ENCODE assay signal across 11 cellular contexts in the genomic region with DNA sequence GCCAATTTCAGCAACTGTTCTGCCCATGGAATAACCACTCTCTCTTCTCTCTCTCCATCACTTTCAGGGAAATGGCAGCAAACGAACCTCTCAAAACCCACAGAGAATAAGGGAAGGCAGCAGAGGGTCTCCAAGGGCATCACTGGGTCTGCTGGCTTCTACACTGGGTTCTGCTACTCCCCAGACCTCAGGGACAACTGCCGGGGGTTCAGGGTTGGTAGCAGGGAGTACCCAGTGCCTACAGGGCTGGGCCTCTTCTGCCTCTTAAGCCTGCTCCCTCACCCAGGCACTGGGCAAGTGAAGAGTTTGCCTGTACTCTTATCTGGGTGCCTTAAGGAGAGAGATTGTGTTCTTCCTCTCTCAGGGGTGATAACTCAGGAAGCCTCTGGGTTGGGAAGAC. TPM values are rescaled to one million over a fixed set of nuclear protein-coding genes. Genes with fewer than 3 reads are reported as not detected.
A peak's percentile ranks its signal among the peaks of the same experiment; 100 is the strongest.
DNase-seq lines count a peak whose midpoint lies in the region; ATAC-seq and TF ChIP-seq lines count a peak whose summit lies in the region.
"Had no signal": no experiment of that assay in that cellular context is flagged by ENCODE, and none has a peak within 500 bp of the region (broad histone marks: within the 10 kb centered on the region; RNA-seq: fewer than 3 reads in every experiment).

No MANE protein-coding gene starts in this region.

- DNase-seq in CD8-positive, alpha-beta memory T cell = no peak
- DNase-seq in activated naive CD8-positive, alpha-beta T cell treated with anti-CD3 and anti-CD28 coated beads for 36 hours = no peak
- no peak for DNase-seq in naive thymus-derived CD4-positive, alpha-beta T cell
- no peak for DNase-seq in anterior cingulate cortex (lab: John Stamatoyannopoulos, UW)
- no peak for DNase-seq in T-helper 9 cell
- no peak for DNase-seq in NK-92 (lab: John Stamatoyannopoulos, UW; ENCODE audit: unreplicated experiment)
- no peak for DNase-seq in testis
- DNase-seq: NCI-H2081 treated with DMSO at 0.1 percent for 48 hours; stimulated activated CD4-positive, alpha-beta T cell treated with anti-CD3 and anti-CD28 coated beads, Interleukin-2, amount 100 ng/mL, for 24 hours had no signal

- 90 to 94% methylated on average over 2 of the region's 2 CpGs for WGBS in testis, 2 donors

- TF ChIP-seq CTCF in testis (IDR thresholded peaks at IDR 0.05) = no peak

- intact Hi-C loops in naive thymus-derived CD4-positive, alpha-beta T cell (cut with micrococcal nuclease) = loop anchor here (1.0 to 10.0 kb wide), 4 partner anchors 35 to 1632 kb away; a partner anchor contains a TSS
- intact Hi-C loops in testis (cut with DNase I; ENCODE audit: low total_unique reads) = no loop called here

- no peak for ATAC-seq in naive thymus-derived CD4-positive, alpha-beta T cell

- H3K4me1 ChIP-seq in BLaER1 (peaks cover 77% of the 10 kb centered on the region), testis (peaks cover 22% of the 10 kb centered on the region)
- peaks cover 63% of the 10 kb centered on the region for H3K4me1 ChIP-seq in CD8-positive, alpha-beta memory T cell (ENCODE audit: insufficient read depth, low read length)
- H3K4me1 ChIP-seq in naive thymus-derived CD4-positive, alpha-beta T cell (ENCODE audit: control insufficient read depth in 2 of 2, insufficient read depth in 2 of 2, low read length in 2 of 2) = peaks cover 57 to 60% of the 10 kb centered on the region in 2 donors

- peak overlapping the region; percentile 100 for H3K27ac ChIP-seq in BLaER1
- H3K27ac ChIP-seq in CD8-positive, alpha-beta memory T cell (ENCODE audit: low read depth, low read length) = peak overlapping the region; percentile 92
- H3K27ac ChIP-seq in naive thymus-derived CD4-positive, alpha-beta T cell (ENCODE audit: low read depth, low read length) = peak overlapping the region; percentile 81
- no peak overlapping the region for H3K27ac ChIP-seq in testis
- H3K27ac ChIP-seq: prostate gland had no signal

- peaks cover 66 to 79% (median 68%) of the 10 kb centered on the region in 3 donors for H3K4me1 Mint-ChIP-seq in CD8-positive, alpha-beta memory T cell
- H3K4me1 Mint-ChIP-seq in activated naive CD8-positive, alpha-beta T cell treated with anti-CD3 and anti-CD28 coated beads for 36 hours = peaks cover 59% of the 10 kb centered on the region
- peaks cover 49 to 79% (median 73%) of the 10 kb centered on the region in 7 donors for H3K4me1 Mint-ChIP-seq in naive thymus-derived CD4-positive, alpha-beta T cell

- no peak for TF ChIP-seq POLR2A in testis (IDR thresholded peaks at IDR 0.05)

- peaks cover 19% of the 10 kb centered on the region for H4K20me1 ChIP-seq in BLaER1

- H3K27ac Mint-ChIP-seq in CD8-positive, alpha-beta memory T cell = peak overlapping the region; percentile 54 to 97 (median 94)
- H3K27ac Mint-ChIP-seq in activated naive CD8-positive, alpha-beta T cell treated with anti-CD3 and anti-CD28 coated beads for 36 hours = peak overlapping the region; percentile 97
- H3K27ac Mint-ChIP-seq in naive thymus-derived CD4-positive, alpha-beta T cell = peak overlapping the region in 8 of 9 donors; percentile 36 to 98 (median 94)

- POLR2A ChIA-PET in CD8-positive, alpha-beta memory T cell (lab: Charles Lee) = interaction anchor here (3.4 kb wide), 1 partner anchor 15 kb away, joined by 24 read pairs; a partner anchor contains a TSS
- POLR2A ChIA-PET in naive thymus-derived CD4-positive, alpha-beta T cell (lab: Charles Lee) = interaction anchor here (1.2 to 3.4 kb wide), 2 partner anchors 11 to 75 kb away, joined by 4 to 42 read pairs; a partner anchor contains a TSS

- H3K9ac ChIP-seq in BLaER1 = no peak overlapping the region; the same call in 1 of the 2 replicates

- CTCF ChIA-PET in CD8-positive, alpha-beta memory T cell (lab: Charles Lee) = interaction anchor here (2.5 to 3.4 kb wide), 3 partner anchors 15 to 75 kb away, joined by 10 to 33 read pairs (median 11); a partner anchor contains a TSS
- CTCF ChIA-PET in naive thymus-derived CD4-positive, alpha-beta T cell (lab: Charles Lee) = interaction anchor here (3.3 kb wide), 1 partner anchor 31 kb away, joined by 23 read pairs; no protein-coding TSS in a partner anchor

- H3K4me3 ChIP-seq in BLaER1 (no peak overlapping the region), testis (no peak overlapping the region)
- no peak overlapping the region for H3K4me3 ChIP-seq in CD8-positive, alpha-beta memory T cell (ENCODE audit: low read length)
- no peak overlapping the region for H3K4me3 ChIP-seq in naive thymus-derived CD4-positive, alpha-beta T cell (ENCODE audit: low read length)
- H3K4me3 ChIP-seq: prostate gland had no signal

- H3K27me3 ChIP-seq in BLaER1 (no peaks in the 10 kb centered on the region), testis (no peaks in the 10 kb centered on the region)
- H3K27me3 ChIP-seq in CD8-positive, alpha-beta memory T cell (ENCODE audit: insufficient read depth, low read length, poor library complexity, severe bottlenecking) = no peaks in the 10 kb centered on the region
- no peaks in the 10 kb centered on the region for H3K27me3 ChIP-seq in naive thymus-derived CD4-positive, alpha-beta T cell (ENCODE audit: control insufficient read depth in 2 of 2, insufficient read depth in 2 of 2, low read length in 2 of 2)

- H3K36me3 ChIP-seq in BLaER1 (peaks cover 15% of the 10 kb centered on the region), testis (ENCODE audit: low read depth, missing control alignments) (no peaks in the 10 kb centered on the region)
- H3K36me3 ChIP-seq in CD8-positive, alpha-beta memory T cell (ENCODE audit: insufficient read depth, low read length) = peaks cover 13% of the 10 kb centered on the region
- peaks cover 0 to 15% (median 0%) of the 10 kb centered on the region in 3 experiments for H3K36me3 ChIP-seq in naive thymus-derived CD4-positive, alpha-beta T cell (ENCODE audit: control insufficient read depth in 2 of 3, insufficient read depth in 3 of 3, low read length in 3 of 3)
- H3K36me3 ChIP-seq: prostate gland had no signal

- H3K4me2 ChIP-seq in BLaER1 = peak overlapping the region; percentile 100

- H3K9me3 ChIP-seq in BLaER1 = no peaks in the 10 kb centered on the region
- no peaks in the 10 kb centered on the region for H3K9me3 ChIP-seq in CD8-positive, alpha-beta memory T cell (ENCODE audit: low read length)
- no peaks in the 10 kb centered on the region for H3K9me3 ChIP-seq in naive thymus-derived CD4-positive, alpha-beta T cell (ENCODE audit: control insufficient read depth in 2 of 3, low read length in 3 of 3)
- no peaks in the 10 kb centered on the region for H3K9me3 ChIP-seq in testis
- H3K9me3 ChIP-seq: prostate gland had no signal

- peaks cover 0 to 4% of the 10 kb centered on the region in 2 donors for H3K27me3 Mint-ChIP-seq in CD8-positive, alpha-beta memory T cell
- H3K27me3 Mint-ChIP-seq in activated naive CD8-positive, alpha-beta T cell treated with anti-CD3 and anti-CD28 coated beads for 36 hours = no peaks in the 10 kb centered on the region
- H3K27me3 Mint-ChIP-seq in naive thymus-derived CD4-positive, alpha-beta T cell = peaks cover 0 to 2% (median 0%) of the 10 kb centered on the region in 5 donors

- H3K36me3 Mint-ChIP-seq in CD8-positive, alpha-beta memory T cell = peaks cover 0 to 38% (median 1%) of the 10 kb centered on the region in 3 donors
- peaks cover 43% of the 10 kb centered on the region for H3K36me3 Mint-ChIP-seq in activated naive CD8-positive, alpha-beta T cell treated with anti-CD3 and anti-CD28 coated beads for 36 hours
- H3K36me3 Mint-ChIP-seq in naive thymus-derived CD4-positive, alpha-beta T cell = peaks cover 0 to 48% (median 0%) of the 10 kb centered on the region in 5 donors

- H3K9me3 Mint-ChIP-seq in CD8-positive, alpha-beta memory T cell = no peaks in the 10 kb centered on the region
- H3K9me3 Mint-ChIP-seq in activated naive CD8-positive, alpha-beta T cell treated with anti-CD3 and anti-CD28 coated beads for 36 hours = no peaks in the 10 kb centered on the region
- H3K9me3 Mint-ChIP-seq in naive thymus-derived CD4-positive, alpha-beta T cell = no peaks in the 10 kb centered on the region

- H3K4me3 Mint-ChIP-seq in CD8-positive, alpha-beta memory T cell = peak overlapping the region in 6 of 7 donors; percentile 4 to 79 (median 55)
- H3K4me3 Mint-ChIP-seq in activated naive CD8-positive, alpha-beta T cell treated with anti-CD3 and anti-CD28 coated beads for 36 hours = no peak overlapping the region
- peak overlapping the region in 3 of 10 donors; percentile 28 to 35 (median 33) for H3K4me3 Mint-ChIP-seq in naive thymus-derived CD4-positive, alpha-beta T cell

RNA-seq across cellular contexts. Expression of a gene that starts 2.5 kb away (rescaled TPM):
- 10 to 100 TPM; 21.3 to 23.2 TPM for total RNA-seq in CD8-positive, alpha-beta memory T cell
- polyA plus RNA-seq in CD8-positive, alpha-beta memory T cell = 38.4 TPM
- 10 to 100 TPM; 10.2 to 10.5 TPM for total RNA-seq in activated naive CD8-positive, alpha-beta T cell treated with anti-CD3 and anti-CD28 coated beads for 36 hours
- total RNA-seq in naive thymus-derived CD4-positive, alpha-beta T cell = 10 to 100 TPM; 24.9 to 34.5 (median 28.5) TPM
- polyA plus RNA-seq in naive thymus-derived CD4-positive, alpha-beta T cell = 10 to 100 TPM; 42.2 to 48.3 TPM
- total RNA-seq in testis = 10 to 100 TPM; 31.6 to 36.1 TPM
- 33.6 TPM for polyA plus RNA-seq in testis (ENCODE audit: insufficient read depth, low read depth, low replicate concordance)

RNA-seq across cellular contexts. Expression of a gene that starts 3.0 kb away (rescaled TPM):
- total RNA-seq in CD8-positive, alpha-beta memory T cell = 100 to 1,000 TPM; 478 to 506 TPM
- 678 TPM for polyA plus RNA-seq in CD8-positive, alpha-beta memory T cell
- 100 to 1,000 TPM; 414 to 420 TPM for total RNA-seq in activated naive CD8-positive, alpha-beta T cell treated with anti-CD3 and anti-CD28 coated beads for 36 hours
- 100 to 1,000 TPM; 212 to 411 (median 218) TPM for total RNA-seq in naive thymus-derived CD4-positive, alpha-beta T cell
- polyA plus RNA-seq in naive thymus-derived CD4-positive, alpha-beta T cell = 100 to 1,000 TPM; 439 to 576 TPM
- total RNA-seq in testis = 100 to 1,000 TPM; 207 to 252 TPM
- 331 TPM for polyA plus RNA-seq in testis (ENCODE audit: insufficient read depth, low read depth, low replicate concordance)

RNA-seq across cellular contexts. Expression of a gene that starts 7.5 kb away (rescaled TPM):
- total RNA-seq in CD8-positive, alpha-beta memory T cell = 1 to 10 TPM; 1.3 to 1.6 TPM
- 0.62 TPM for polyA plus RNA-seq in CD8-positive, alpha-beta memory T cell
- total RNA-seq in activated naive CD8-positive, alpha-beta T cell treated with anti-CD3 and anti-CD28 coated beads for 36 hours = 1 to 10 TPM in 1 of 2 experiments, under 1 TPM in 1; 0.42 to 2.0 TPM
- total RNA-seq in naive thymus-derived CD4-positive, alpha-beta T cell = 10 to 100 TPM in 3 of 5 experiments, 1 to 10 TPM in 2; 7.9 to 13.9 (median 10.7) TPM
- polyA plus RNA-seq in naive thymus-derived CD4-positive, alpha-beta T cell = 1 to 10 TPM; 1.7 to 2.2 TPM
- total RNA-seq in testis = 10 to 100 TPM in 1 of 2 donors, 1 to 10 TPM in 1; 3.8 to 10.4 TPM
- polyA plus RNA-seq in testis (ENCODE audit: insufficient read depth, low read depth, low replicate concordance) = 9.1 TPM

RNA-seq across cellular contexts. Expression of a gene that starts 14.4 kb away (rescaled TPM):
- 10 to 100 TPM; 12.2 to 12.3 TPM for total RNA-seq in CD8-positive, alpha-beta memory T cell
- polyA plus RNA-seq in CD8-positive, alpha-beta memory T cell = 7.0 TPM
- total RNA-seq in activated naive CD8-positive, alpha-beta T cell treated with anti-CD3 and anti-CD28 coated beads for 36 hours = 1 to 10 TPM; 7.3 to 8.7 TPM
- total RNA-seq in naive thymus-derived CD4-positive, alpha-beta T cell = 10 to 100 TPM; 21.6 to 23.9 (median 22.5) TPM
- 1 to 10 TPM; 7.9 to 8.3 TPM for polyA plus RNA-seq in naive thymus-derived CD4-positive, alpha-beta T cell
- 10 to 100 TPM; 15.1 to 19.4 TPM for total RNA-seq in testis
- polyA plus RNA-seq in testis (ENCODE audit: insufficient read depth, low read depth, low replicate concordance) = 40.9 TPM

RNA-seq across cellular contexts. Expression of a gene that starts 55.3 kb away (rescaled TPM):
- 10 to 100 TPM; 20.9 to 21.2 TPM for total RNA-seq in CD8-positive, alpha-beta memory T cell
- 7.5 TPM for polyA plus RNA-seq in CD8-positive, alpha-beta memory T cell
- 10 to 100 TPM; 10.8 to 12.3 TPM for total RNA-seq in activated naive CD8-positive, alpha-beta T cell treated with anti-CD3 and anti-CD28 coated beads for 36 hours
- 10 to 100 TPM; 12.0 to 22.3 (median 20.1) TPM for total RNA-seq in naive thymus-derived CD4-positive, alpha-beta T cell
- polyA plus RNA-seq in naive thymus-derived CD4-positive, alpha-beta T cell = 1 to 10 TPM; 5.4 to 5.7 TPM
- total RNA-seq in testis = 100 to 1,000 TPM; 169 to 216 TPM
- 85.8 TPM for polyA plus RNA-seq in testis (ENCODE audit: insufficient read depth, low read depth, low replicate concordance)

Comparison
In these comparisons a context has a peak if more than half of its experiments do, and no peak if none do; other contexts are left out.
1. H3K27ac ChIP-seq: peak in BLaER1 (single experiment), CD8-positive, alpha-beta memory T cell (single experiment) and naive thymus-derived CD4-positive, alpha-beta T cell (single experiment); none in testis (0 of 2).
2. Peak in every context shown above with its lines, with median percentiles within 50 percentile points of each other: H3K27ac Mint-ChIP-seq.